Comparison of ENCODE assay signal across 1 cellular context in genomic region chr19:13962738-13963602, GRCh38.
TF ChIP-seq lines count a peak whose summit lies in the region.

No MANE protein-coding gene starts in this region.

TF ChIP-seq in GM12878, 131 proteins besides CTCF, POLR2A, EP300 and RAD21:
- TF ChIP-seq, protein P1, sequence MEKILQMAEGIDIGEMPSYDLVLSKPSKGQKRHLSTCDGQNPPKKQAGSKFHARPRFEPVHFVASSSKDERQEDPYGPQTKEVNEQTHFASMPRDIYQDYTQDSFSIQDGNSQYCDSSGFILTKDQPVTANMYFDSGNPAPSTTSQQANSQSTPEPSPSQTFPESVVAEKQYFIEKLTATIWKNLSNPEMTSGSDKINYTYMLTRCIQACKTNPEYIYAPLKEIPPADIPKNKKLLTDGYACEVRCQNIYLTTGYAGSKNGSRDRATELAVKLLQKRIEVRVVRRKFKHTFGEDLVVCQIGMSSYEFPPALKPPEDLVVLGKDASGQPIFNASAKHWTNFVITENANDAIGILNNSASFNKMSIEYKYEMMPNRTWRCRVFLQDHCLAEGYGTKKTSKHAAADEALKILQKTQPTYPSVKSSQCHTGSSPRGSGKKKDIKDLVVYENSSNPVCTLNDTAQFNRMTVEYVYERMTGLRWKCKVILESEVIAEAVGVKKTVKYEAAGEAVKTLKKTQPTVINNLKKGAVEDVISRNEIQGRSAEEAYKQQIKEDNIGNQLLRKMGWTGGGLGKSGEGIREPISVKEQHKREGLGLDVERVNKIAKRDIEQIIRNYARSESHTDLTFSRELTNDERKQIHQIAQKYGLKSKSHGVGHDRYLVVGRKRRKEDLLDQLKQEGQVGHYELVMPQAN (conservative IDR thresholded peaks at IDR 0.05): no peak
- TF ChIP-seq ZNF217 (IDR thresholded peaks at IDR 0.05) (no peak), ETV6 (conservative IDR thresholded peaks at IDR 0.05 in 1 of 2, IDR thresholded peaks at IDR 0.05 in 1 of 2; ENCODE audit: borderline replicate concordance in 1 of 2, low read depth in 1 of 2) (no peak), ZNF687 (IDR thresholded peaks at IDR 0.05) (no peak), PKNOX1 (IDR thresholded peaks at IDR 0.05) (no peak), MEF2B (IDR thresholded peaks at IDR 0.05; ENCODE audit: partially characterized antibody, poor library complexity, severe bottlenecking) (no peak), ZNF622 (IDR thresholded peaks at IDR 0.05) (no peak), MYB (IDR thresholded peaks at IDR 0.05; ENCODE audit: borderline replicate concordance, low read depth, low read length) (no peak), HDAC6 (IDR thresholded peaks at IDR 0.05; ENCODE audit: unreplicated experiment) (no peak), CUX1 (IDR thresholded peaks at IDR 0.05; ENCODE audit: insufficient replicate concordance, low read depth, low read length) (no peak), NFIC (IDR thresholded peaks at IDR 0.05; ENCODE audit: low read depth, low read length) (no peak), MLLT1 (IDR thresholded peaks at IDR 0.05) (no peak)
- TF ChIP-seq, protein P2, sequence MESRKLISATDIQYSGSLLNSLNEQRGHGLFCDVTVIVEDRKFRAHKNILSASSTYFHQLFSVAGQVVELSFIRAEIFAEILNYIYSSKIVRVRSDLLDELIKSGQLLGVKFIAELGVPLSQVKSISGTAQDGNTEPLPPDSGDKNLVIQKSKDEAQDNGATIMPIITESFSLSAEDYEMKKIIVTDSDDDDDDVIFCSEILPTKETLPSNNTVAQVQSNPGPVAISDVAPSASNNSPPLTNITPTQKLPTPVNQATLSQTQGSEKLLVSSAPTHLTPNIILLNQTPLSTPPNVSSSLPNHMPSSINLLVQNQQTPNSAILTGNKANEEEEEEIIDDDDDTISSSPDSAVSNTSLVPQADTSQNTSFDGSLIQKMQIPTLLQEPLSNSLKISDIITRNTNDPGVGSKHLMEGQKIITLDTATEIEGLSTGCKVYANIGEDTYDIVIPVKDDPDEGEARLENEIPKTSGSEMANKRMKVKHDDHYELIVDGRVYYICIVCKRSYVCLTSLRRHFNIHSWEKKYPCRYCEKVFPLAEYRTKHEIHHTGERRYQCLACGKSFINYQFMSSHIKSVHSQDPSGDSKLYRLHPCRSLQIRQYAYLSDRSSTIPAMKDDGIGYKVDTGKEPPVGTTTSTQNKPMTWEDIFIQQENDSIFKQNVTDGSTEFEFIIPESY (IDR thresholded peaks at IDR 0.05): no peak
- TF ChIP-seq, protein P3, sequence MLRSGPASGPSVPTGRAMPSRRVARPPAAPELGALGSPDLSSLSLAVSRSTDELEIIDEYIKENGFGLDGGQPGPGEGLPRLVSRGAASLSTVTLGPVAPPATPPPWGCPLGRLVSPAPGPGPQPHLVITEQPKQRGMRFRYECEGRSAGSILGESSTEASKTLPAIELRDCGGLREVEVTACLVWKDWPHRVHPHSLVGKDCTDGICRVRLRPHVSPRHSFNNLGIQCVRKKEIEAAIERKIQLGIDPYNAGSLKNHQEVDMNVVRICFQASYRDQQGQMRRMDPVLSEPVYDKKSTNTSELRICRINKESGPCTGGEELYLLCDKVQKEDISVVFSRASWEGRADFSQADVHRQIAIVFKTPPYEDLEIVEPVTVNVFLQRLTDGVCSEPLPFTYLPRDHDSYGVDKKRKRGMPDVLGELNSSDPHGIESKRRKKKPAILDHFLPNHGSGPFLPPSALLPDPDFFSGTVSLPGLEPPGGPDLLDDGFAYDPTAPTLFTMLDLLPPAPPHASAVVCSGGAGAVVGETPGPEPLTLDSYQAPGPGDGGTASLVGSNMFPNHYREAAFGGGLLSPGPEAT (IDR thresholded peaks at IDR 0.05; ENCODE audit: low read depth): no peak
